14 cellular contexts compared by ENCODE assay signal in genomic region chr18:34918856-34919255, GRCh38.
DNase-seq lines count a peak whose midpoint lies in the region; ATAC-seq and TF ChIP-seq lines count a peak whose summit lies in the region.
"Had no signal": no experiment of that assay in that cellular context is flagged by ENCODE, and none has a peak within 500 bp of the region (broad histone marks: within the 10 kb centered on the region; RNA-seq: fewer than 3 reads in every experiment).

No MANE protein-coding gene starts in this region.

- H3K36me3 ChIP-seq in GM23338 (ENCODE audit: insufficient read depth) (no peaks in the 10 kb centered on the region), mesodermal cell (ENCODE audit: control insufficient read depth, insufficient read depth, low read length) (no peaks in the 10 kb centered on the region)
- H3K36me3 ChIP-seq: BE2C, HAP-1 had no signal

- H2AFZ ChIP-seq in GM23338: peak overlapping the region; percentile 47; the same call in 1 of the 2 replicates

- no peak overlapping the region for H3K4me3 Mint-ChIP-seq in GM23338
- H3K4me3 Mint-ChIP-seq: CD4-positive, CD25-positive, alpha-beta regulatory T cell; CD8-positive, alpha-beta memory T cell had no signal

- H3K4me1 ChIP-seq in GM23338 (ENCODE audit: insufficient read depth): no peaks in the 10 kb centered on the region
- peaks cover 22% of the 10 kb centered on the region for H3K4me1 ChIP-seq in mesodermal cell (ENCODE audit: control insufficient read depth, insufficient read depth, low read length, poor library complexity, severe bottlenecking)
- H3K4me1 ChIP-seq: BE2C, HAP-1 had no signal

- no peaks in the 10 kb centered on the region; the same call in 2 of the 3 replicates for H3K9me3 Mint-ChIP-seq in GM23338
- H3K9me3 Mint-ChIP-seq: CD8-positive, alpha-beta memory T cell had no signal

- H4K20me1 ChIP-seq in GM23338 (replicated peaks; ENCODE audit: insufficient read depth): no peaks in the 10 kb centered on the region

- no peak for TF ChIP-seq CTCF in GM23338 (conservative IDR thresholded peaks at IDR 0.05; ENCODE audit: low read depth in 2 of 2)

- H3K9me3 ChIP-seq in mesodermal cell (ENCODE audit: control insufficient read depth, low read length): no peaks in the 10 kb centered on the region
- H3K9me3 ChIP-seq: BE2C, HAP-1 had no signal

- peaks cover 6% of the 10 kb centered on the region; the same call in 2 of the 3 replicates for H3K4me1 Mint-ChIP-seq in GM23338
- H3K4me1 Mint-ChIP-seq: CD8-positive, alpha-beta memory T cell had no signal

- no peak overlapping the region for H3K27ac Mint-ChIP-seq in GM23338
- H3K27ac Mint-ChIP-seq: CD4-positive, CD25-positive, alpha-beta regulatory T cell; CD8-positive, alpha-beta memory T cell had no signal

- no peak overlapping the region for H3K4me2 ChIP-seq in GM23338

- WGBS in mesodermal cell (ENCODE audit: insufficient coverage in 2 of 2), 2 experiments: 100% methylated on average over 1 of the region's 5 CpGs; no CpG with 5 or more reads in 1 of the 2 experiments

- no peaks in the 10 kb centered on the region for H3K27me3 ChIP-seq in GM23338 (ENCODE audit: insufficient read depth)
- H3K27me3 ChIP-seq: BE2C had no signal

- DNase-seq in GM23338 (ENCODE audit: low spot score) (no peak), NCI-H82 treated with DMSO at 0.1 percent for 48 hours (lab: John Stamatoyannopoulos, UW; ENCODE audit: unreplicated experiment) (peak; percentile 45), nucleus accumbens (lab: John Stamatoyannopoulos, UW) (no peak), NCI-H774 (lab: John Stamatoyannopoulos, UW) (no peak)
- no peak for DNase-seq in stimulated activated CD4-positive, alpha-beta T cell treated with anti-CD3 and anti-CD28 coated beads, Interleukin-4, amount 100 ng/mL, for 1 hour
- DNase-seq: BE2C; C1 segment of cervical spinal cord; CD4-positive, CD25-positive, alpha-beta regulatory T cell; CD8-positive, alpha-beta memory T cell; COR-L47; GDM1; KBM-7 had no signal

- H3K4me3 ChIP-seq in GM23338: no peak overlapping the region
- no peak overlapping the region for H3K4me3 ChIP-seq in mesodermal cell (ENCODE audit: extremely low read depth, insufficient read depth, low read length, poor library complexity, severe bottlenecking)
- H3K4me3 ChIP-seq: HAP-1 had no signal

- no peak for ATAC-seq in GM23338

- no peaks in the 10 kb centered on the region for H3K27me3 Mint-ChIP-seq in GM23338 (ENCODE audit: insufficient read depth, low read depth, poor library complexity)

- no peaks in the 10 kb centered on the region for H3K36me3 Mint-ChIP-seq in GM23338 (ENCODE audit: low read depth)
- H3K36me3 Mint-ChIP-seq: CD4-positive, CD25-positive, alpha-beta regulatory T cell; CD8-positive, alpha-beta memory T cell had no signal

- no peaks in the 10 kb centered on the region for H3K9me2 ChIP-seq in GM23338 (ENCODE audit: insufficient read depth)

- H3K27ac ChIP-seq in GM23338 (ENCODE audit: low read depth) (no peak overlapping the region), mesodermal cell (ENCODE audit: low read depth, low read length, severe bottlenecking) (peak overlapping the region; percentile 47)

- H3K79me2 ChIP-seq in GM23338 (replicated peaks; ENCODE audit: insufficient read depth): no peaks in the 10 kb centered on the region

- no peaks in the 10 kb centered on the region for H3F3A ChIP-seq in GM23338 (replicated peaks; ENCODE audit: low read depth)

TF ChIP-seq in GM23338, 12 proteins besides CTCF, POLR2A, EP300 and RAD21 (continues in another document):
- TF ChIP-seq ZNF331 (CRISPR knock-in tag; IDR thresholded peaks at IDR 0.05; ENCODE audit: low read depth): no peak
- TF ChIP-seq CREB1 (CRISPR knock-in tag; IDR thresholded peaks at IDR 0.05; ENCODE audit: low read depth): no peak
- TF ChIP-seq NANOG (IDR thresholded peaks at IDR 0.05; ENCODE audit: borderline replicate concordance): no peak
- TF ChIP-seq, protein P1, sequence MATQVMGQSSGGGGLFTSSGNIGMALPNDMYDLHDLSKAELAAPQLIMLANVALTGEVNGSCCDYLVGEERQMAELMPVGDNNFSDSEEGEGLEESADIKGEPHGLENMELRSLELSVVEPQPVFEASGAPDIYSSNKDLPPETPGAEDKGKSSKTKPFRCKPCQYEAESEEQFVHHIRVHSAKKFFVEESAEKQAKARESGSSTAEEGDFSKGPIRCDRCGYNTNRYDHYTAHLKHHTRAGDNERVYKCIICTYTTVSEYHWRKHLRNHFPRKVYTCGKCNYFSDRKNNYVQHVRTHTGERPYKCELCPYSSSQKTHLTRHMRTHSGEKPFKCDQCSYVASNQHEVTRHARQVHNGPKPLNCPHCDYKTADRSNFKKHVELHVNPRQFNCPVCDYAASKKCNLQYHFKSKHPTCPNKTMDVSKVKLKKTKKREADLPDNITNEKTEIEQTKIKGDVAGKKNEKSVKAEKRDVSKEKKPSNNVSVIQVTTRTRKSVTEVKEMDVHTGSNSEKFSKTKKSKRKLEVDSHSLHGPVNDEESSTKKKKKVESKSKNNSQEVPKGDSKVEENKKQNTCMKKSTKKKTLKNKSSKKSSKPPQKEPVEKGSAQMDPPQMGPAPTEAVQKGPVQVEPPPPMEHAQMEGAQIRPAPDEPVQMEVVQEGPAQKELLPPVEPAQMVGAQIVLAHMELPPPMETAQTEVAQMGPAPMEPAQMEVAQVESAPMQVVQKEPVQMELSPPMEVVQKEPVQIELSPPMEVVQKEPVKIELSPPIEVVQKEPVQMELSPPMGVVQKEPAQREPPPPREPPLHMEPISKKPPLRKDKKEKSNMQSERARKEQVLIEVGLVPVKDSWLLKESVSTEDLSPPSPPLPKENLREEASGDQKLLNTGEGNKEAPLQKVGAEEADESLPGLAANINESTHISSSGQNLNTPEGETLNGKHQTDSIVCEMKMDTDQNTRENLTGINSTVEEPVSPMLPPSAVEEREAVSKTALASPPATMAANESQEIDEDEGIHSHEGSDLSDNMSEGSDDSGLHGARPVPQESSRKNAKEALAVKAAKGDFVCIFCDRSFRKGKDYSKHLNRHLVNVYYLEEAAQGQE (IDR thresholded peaks at IDR 0.05; ENCODE audit: unreplicated experiment): no peak
- TF ChIP-seq, protein P2, sequence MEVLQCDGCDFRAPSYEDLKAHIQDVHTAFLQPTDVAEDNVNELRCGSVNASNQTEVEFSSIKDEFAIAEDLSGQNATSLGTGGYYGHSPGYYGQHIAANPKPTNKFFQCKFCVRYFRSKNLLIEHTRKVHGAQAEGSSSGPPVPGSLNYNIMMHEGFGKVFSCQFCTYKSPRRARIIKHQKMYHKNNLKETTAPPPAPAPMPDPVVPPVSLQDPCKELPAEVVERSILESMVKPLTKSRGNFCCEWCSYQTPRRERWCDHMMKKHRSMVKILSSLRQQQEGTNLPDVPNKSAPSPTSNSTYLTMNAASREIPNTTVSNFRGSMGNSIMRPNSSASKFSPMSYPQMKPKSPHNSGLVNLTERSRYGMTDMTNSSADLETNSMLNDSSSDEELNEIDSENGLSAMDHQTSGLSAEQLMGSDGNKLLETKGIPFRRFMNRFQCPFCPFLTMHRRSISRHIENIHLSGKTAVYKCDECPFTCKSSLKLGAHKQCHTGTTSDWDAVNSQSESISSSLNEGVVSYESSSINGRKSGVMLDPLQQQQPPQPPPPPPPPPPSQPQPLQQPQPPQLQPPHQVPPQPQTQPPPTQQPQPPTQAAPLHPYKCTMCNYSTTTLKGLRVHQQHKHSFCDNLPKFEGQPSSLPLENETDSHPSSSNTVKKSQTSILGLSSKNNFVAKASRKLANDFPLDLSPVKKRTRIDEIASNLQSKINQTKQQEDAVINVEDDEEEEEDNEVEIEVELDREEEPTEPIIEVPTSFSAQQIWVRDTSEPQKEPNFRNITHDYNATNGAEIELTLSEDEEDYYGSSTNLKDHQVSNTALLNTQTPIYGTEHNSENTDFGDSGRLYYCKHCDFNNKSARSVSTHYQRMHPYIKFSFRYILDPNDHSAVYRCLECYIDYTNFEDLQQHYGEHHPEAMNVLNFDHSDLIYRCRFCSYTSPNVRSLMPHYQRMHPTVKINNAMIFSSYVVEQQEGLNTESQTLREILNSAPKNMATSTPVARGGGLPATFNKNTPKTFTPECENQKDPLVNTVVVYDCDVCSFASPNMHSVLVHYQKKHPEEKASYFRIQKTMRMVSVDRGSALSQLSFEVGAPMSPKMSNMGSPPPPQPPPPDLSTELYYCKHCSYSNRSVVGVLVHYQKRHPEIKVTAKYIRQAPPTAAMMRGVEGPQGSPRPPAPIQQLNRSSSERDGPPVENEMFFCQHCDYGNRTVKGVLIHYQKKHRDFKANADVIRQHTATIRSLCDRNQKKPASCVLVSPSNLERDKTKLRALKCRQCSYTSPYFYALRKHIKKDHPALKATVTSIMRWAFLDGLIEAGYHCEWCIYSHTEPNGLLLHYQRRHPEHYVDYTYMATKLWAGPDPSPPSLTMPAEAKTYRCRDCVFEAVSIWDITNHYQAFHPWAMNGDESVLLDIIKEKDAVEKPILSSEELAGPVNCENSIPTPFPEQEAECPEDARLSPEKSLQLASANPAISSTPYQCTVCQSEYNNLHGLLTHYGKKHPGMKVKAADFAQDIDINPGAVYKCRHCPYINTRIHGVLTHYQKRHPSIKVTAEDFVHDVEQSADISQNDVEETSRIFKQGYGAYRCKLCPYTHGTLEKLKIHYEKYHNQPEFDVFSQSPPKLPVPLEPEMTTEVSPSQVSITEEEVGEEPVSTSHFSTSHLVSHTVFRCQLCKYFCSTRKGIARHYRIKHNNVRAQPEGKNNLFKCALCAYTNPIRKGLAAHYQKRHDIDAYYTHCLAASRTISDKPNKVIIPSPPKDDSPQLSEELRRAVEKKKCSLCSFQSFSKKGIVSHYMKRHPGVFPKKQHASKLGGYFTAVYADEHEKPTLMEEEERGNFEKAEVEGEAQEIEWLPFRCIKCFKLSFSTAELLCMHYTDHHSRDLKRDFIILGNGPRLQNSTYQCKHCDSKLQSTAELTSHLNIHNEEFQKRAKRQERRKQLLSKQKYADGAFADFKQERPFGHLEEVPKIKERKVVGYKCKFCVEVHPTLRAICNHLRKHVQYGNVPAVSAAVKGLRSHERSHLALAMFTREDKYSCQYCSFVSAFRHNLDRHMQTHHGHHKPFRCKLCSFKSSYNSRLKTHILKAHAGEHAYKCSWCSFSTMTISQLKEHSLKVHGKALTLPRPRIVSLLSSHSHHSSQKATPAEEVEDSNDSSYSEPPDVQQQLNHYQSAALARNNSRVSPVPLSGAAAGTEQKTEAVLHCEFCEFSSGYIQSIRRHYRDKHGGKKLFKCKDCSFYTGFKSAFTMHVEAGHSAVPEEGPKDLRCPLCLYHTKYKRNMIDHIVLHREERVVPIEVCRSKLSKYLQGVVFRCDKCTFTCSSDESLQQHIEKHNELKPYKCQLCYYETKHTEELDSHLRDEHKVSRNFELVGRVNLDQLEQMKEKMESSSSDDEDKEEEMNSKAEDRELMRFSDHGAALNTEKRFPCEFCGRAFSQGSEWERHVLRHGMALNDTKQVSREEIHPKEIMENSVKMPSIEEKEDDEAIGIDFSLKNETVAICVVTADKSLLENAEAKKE (CRISPR knock-in tag; IDR thresholded peaks at IDR 0.05): no peak
- TF ChIP-seq JUNB (IDR thresholded peaks at IDR 0.05; ENCODE audit: unreplicated experiment): no peak
- TF ChIP-seq POLR2AphosphoS5 (IDR thresholded peaks at IDR 0.05; ENCODE audit: low read depth): no peak
- TF ChIP-seq ZNF114 (CRISPR knock-in tag; IDR thresholded peaks at IDR 0.05): no peak
- no peak for TF ChIP-seq EZH2 (IDR thresholded peaks at IDR 0.05; ENCODE audit: low read depth, unreplicated experiment)
